ENCODE assay signal across 13 cellular contexts in the genomic region with DNA sequence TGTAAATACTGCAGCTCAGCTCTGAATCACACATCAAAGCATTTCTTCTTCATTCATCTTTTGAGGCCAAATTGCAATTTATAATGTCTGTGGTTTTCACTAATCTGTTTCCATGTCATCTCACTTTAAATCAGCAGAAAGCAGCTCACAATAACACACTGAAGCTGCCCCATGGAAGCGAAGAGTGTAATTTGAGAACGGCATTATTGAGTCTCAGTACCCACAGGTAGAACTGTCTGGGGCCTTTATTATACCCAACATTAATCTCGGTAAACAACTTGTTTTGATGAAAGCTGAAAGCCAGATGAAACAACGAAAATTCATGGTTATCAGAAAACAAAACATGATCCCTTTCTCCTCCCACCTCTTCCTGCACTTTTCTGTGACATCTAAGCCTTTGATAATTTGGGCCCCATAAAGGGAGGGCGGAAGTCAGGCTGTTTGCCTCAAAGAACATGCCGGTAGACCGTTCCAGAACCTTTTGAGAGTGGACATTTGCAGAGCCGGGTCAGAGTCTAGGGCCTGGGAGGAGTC.
DNase-seq lines count a peak whose midpoint lies in the region; ATAC-seq and TF ChIP-seq lines count a peak whose summit lies in the region.
"Had no signal": no experiment of that assay in that cellular context is flagged by ENCODE, and none has a peak within 500 bp of the region (broad histone marks: within the 10 kb centered on the region; RNA-seq: fewer than 3 reads in every experiment).

No MANE protein-coding gene starts in this region.

- no peak overlapping the region for H3K4me3 ChIP-seq in CD4-positive, alpha-beta memory T cell (ENCODE audit: low read length in 2 of 2)
- H3K4me3 ChIP-seq in GM23338: no peak overlapping the region
- H3K4me3 ChIP-seq in adrenal gland: no peak overlapping the region
- H3K4me3 ChIP-seq: SJSA1, stomach had no signal

- H3K4me1 ChIP-seq in CD4-positive, alpha-beta memory T cell (ENCODE audit: insufficient read depth, low read length): peaks cover 20% of the 10 kb centered on the region
- H3K4me1 ChIP-seq in GM23338 (ENCODE audit: insufficient read depth): peaks cover 53% of the 10 kb centered on the region
- no peaks in the 10 kb centered on the region for H3K4me1 ChIP-seq in foreskin keratinocyte
- H3K4me1 ChIP-seq in adrenal gland (replicated peaks in 1 of 2): peaks cover 8 to 39% of the 10 kb centered on the region in 2 donors
- H3K4me1 ChIP-seq: SJSA1 had no signal

- no peaks in the 10 kb centered on the region for H3F3A ChIP-seq in GM23338 (replicated peaks; ENCODE audit: low read depth)

- peaks cover 26 to 31% (median 26%) of the 10 kb centered on the region in 4 donors for H3K4me1 Mint-ChIP-seq in CD4-positive, alpha-beta memory T cell
- H3K4me1 Mint-ChIP-seq in GM23338: peaks cover 60% of the 10 kb centered on the region
- peaks cover 33% of the 10 kb centered on the region for H3K4me1 Mint-ChIP-seq in T-helper 17 cell

- H3K36me3 ChIP-seq in CD4-positive, alpha-beta memory T cell (ENCODE audit: insufficient read depth, low read length): no peaks in the 10 kb centered on the region
- no peaks in the 10 kb centered on the region for H3K36me3 ChIP-seq in GM23338 (ENCODE audit: insufficient read depth)
- no peaks in the 10 kb centered on the region for H3K36me3 ChIP-seq in adrenal gland (replicated peaks in 1 of 2)
- H3K36me3 ChIP-seq: SJSA1, stomach had no signal

- peak overlapping the region; percentile 39 to 72 (median 66) for H3K4me3 Mint-ChIP-seq in CD4-positive, alpha-beta memory T cell
- no peak overlapping the region for H3K4me3 Mint-ChIP-seq in GM23338
- H3K4me3 Mint-ChIP-seq in T-helper 17 cell: peak overlapping the region; percentile 74

- no peak overlapping the region for H3K27ac ChIP-seq in CD4-positive, alpha-beta memory T cell (ENCODE audit: low read depth, low read length)
- H3K27ac ChIP-seq in GM23338 (ENCODE audit: low read depth): no peak overlapping the region
- no peak overlapping the region for H3K27ac ChIP-seq in foreskin keratinocyte
- H3K27ac ChIP-seq in adrenal gland: peak overlapping the region in 2 of 5 donors; percentile 43 to 56
- H3K27ac ChIP-seq: SJSA1, stomach had no signal

- H4K20me1 ChIP-seq in GM23338 (replicated peaks; ENCODE audit: insufficient read depth): no peaks in the 10 kb centered on the region

- H2AFZ ChIP-seq in GM23338: peak overlapping the region; percentile 1; the same call in 1 of the 2 replicates

- 37 to 46% (median 42%) methylated on average over 8 of the region's 8 CpGs for WGBS in adrenal gland, 4 donors

- peak in 4 of 5 donors; percentile 25 to 30 (median 29) for DNase-seq in CD4-positive, alpha-beta memory T cell
- DNase-seq in GM23338 (ENCODE audit: low spot score) (no peak), T-helper 17 cell (no peak), iris pigment epithelial cell (ENCODE audit: low read depth) (peak; percentile 19), foreskin keratinocyte (no peak), adrenal gland (no peak), cerebellum (ENCODE audit: low spot score) (no peak)
- DNase-seq: HCEC 1CT; hippocampal formation; stimulated activated CD4-positive, alpha-beta T cell treated with anti-CD3 and anti-CD28 coated beads, Interleukin-15, amount 100 ng/mL, for 24 hours; stomach had no signal

- H3K9me3 Mint-ChIP-seq in CD4-positive, alpha-beta memory T cell: no peaks in the 10 kb centered on the region
- H3K9me3 Mint-ChIP-seq in GM23338: no peaks in the 10 kb centered on the region; the same call in 2 of the 3 replicates

- no peaks in the 10 kb centered on the region for H3K36me3 Mint-ChIP-seq in CD4-positive, alpha-beta memory T cell
- H3K36me3 Mint-ChIP-seq in GM23338 (ENCODE audit: low read depth): no peaks in the 10 kb centered on the region
- peaks cover 2% of the 10 kb centered on the region for H3K36me3 Mint-ChIP-seq in T-helper 17 cell (ENCODE audit: low read depth)

- peak overlapping the region; percentile 19 to 90 (median 55) for H3K27ac Mint-ChIP-seq in CD4-positive, alpha-beta memory T cell
- H3K27ac Mint-ChIP-seq in GM23338 (no peak overlapping the region; the same call in 1 of the 2 replicates), T-helper 17 cell (peak overlapping the region; percentile 39)

- H3K4me2 ChIP-seq in GM23338: 0 out of 2 replicates have a peak overlapping the region, but pooled peaks have one; percentile 16

- no peaks in the 10 kb centered on the region for H3K9me2 ChIP-seq in GM23338 (ENCODE audit: insufficient read depth)

- no peak for TF ChIP-seq CTCF in GM23338 (conservative IDR thresholded peaks at IDR 0.05; ENCODE audit: low read depth in 2 of 2)
- TF ChIP-seq CTCF in foreskin keratinocyte (conservative IDR thresholded peaks at IDR 0.05): no peak
- TF ChIP-seq CTCF in adrenal gland (IDR thresholded peaks at IDR 0.05): no peak

- POLR2A ChIA-PET in CD4-positive, alpha-beta memory T cell (lab: Charles Lee; ENCODE audit: partially characterized antibody): interaction anchor here (0.8 to 3.3 kb wide), 6 partner anchors 39 to 1558 kb away, joined by 3 to 23 read pairs (median 4); a partner anchor contains a TSS

- H3K27me3 Mint-ChIP-seq in CD4-positive, alpha-beta memory T cell: no peaks in the 10 kb centered on the region
- H3K27me3 Mint-ChIP-seq in GM23338 (ENCODE audit: insufficient read depth, low read depth, poor library complexity): peaks cover 9% of the 10 kb centered on the region
- H3K27me3 Mint-ChIP-seq in T-helper 17 cell: peaks cover 4% of the 10 kb centered on the region

- CTCF ChIA-PET in CD4-positive, alpha-beta memory T cell (lab: Charles Lee; ENCODE audit: partially characterized antibody): interaction anchor here (1.0 to 2.8 kb wide), 5 partner anchors 10 to 406 kb away, joined by 3 to 14 read pairs (median 4); a partner anchor contains a TSS

- no peaks in the 10 kb centered on the region for H3K27me3 ChIP-seq in CD4-positive, alpha-beta memory T cell (ENCODE audit: insufficient read depth, low read length)
- H3K27me3 ChIP-seq in GM23338 (ENCODE audit: insufficient read depth): no peaks in the 10 kb centered on the region
- no peaks in the 10 kb centered on the region for H3K27me3 ChIP-seq in foreskin keratinocyte
- no peaks in the 10 kb centered on the region for H3K27me3 ChIP-seq in adrenal gland
- H3K27me3 ChIP-seq: SJSA1, stomach had no signal

- ATAC-seq in GM23338 (peak; percentile 42), T-helper 17 cell (peak; percentile 67), foreskin keratinocyte (no peak), HG02763 (IDR thresholded peaks at IDR 0.05; ENCODE audit: unreplicated experiment) (no peak)

- TF ChIP-seq POLR2A in adrenal gland (IDR thresholded peaks at IDR 0.05): no peak

- no peaks in the 10 kb centered on the region for H3K9me3 ChIP-seq in CD4-positive, alpha-beta memory T cell (ENCODE audit: control insufficient read depth in 1 of 2, low read length in 2 of 2)
- no peaks in the 10 kb centered on the region for H3K9me3 ChIP-seq in T-helper 17 cell (ENCODE audit: control insufficient read depth, low read length, poor library complexity, severe bottlenecking)
- no peaks in the 10 kb centered on the region for H3K9me3 ChIP-seq in adrenal gland (replicated peaks in 1 of 3)
- H3K9me3 ChIP-seq: SJSA1, stomach had no signal

- H3K79me2 ChIP-seq in GM23338 (replicated peaks; ENCODE audit: insufficient read depth): no peaks in the 10 kb centered on the region

- intact Hi-C loops in CD4-positive, alpha-beta memory T cell (cut with micrococcal nuclease): loop anchor here (2.0 kb wide), 1 partner anchor 68 kb away; a partner anchor contains a TSS
- intact Hi-C loops in adrenal gland (cut with DNase I): no loop called here

TF ChIP-seq in GM23338, 12 proteins besides CTCF, POLR2A, EP300 and RAD21 (continues in another document):
- TF ChIP-seq NANOG (IDR thresholded peaks at IDR 0.05; ENCODE audit: borderline replicate concordance) (no peak), CREB1 (CRISPR knock-in tag; IDR thresholded peaks at IDR 0.05; ENCODE audit: low read depth) (no peak), ZNF331 (CRISPR knock-in tag; IDR thresholded peaks at IDR 0.05; ENCODE audit: low read depth) (no peak), STAT1 (IDR thresholded peaks at IDR 0.05; ENCODE audit: unreplicated experiment) (no peak), EZH2phosphoT487 (IDR thresholded peaks at IDR 0.05; ENCODE audit: unreplicated experiment) (no peak), EZH2 (IDR thresholded peaks at IDR 0.05; ENCODE audit: low read depth, unreplicated experiment) (no peak)
- TF ChIP-seq, protein P1, sequence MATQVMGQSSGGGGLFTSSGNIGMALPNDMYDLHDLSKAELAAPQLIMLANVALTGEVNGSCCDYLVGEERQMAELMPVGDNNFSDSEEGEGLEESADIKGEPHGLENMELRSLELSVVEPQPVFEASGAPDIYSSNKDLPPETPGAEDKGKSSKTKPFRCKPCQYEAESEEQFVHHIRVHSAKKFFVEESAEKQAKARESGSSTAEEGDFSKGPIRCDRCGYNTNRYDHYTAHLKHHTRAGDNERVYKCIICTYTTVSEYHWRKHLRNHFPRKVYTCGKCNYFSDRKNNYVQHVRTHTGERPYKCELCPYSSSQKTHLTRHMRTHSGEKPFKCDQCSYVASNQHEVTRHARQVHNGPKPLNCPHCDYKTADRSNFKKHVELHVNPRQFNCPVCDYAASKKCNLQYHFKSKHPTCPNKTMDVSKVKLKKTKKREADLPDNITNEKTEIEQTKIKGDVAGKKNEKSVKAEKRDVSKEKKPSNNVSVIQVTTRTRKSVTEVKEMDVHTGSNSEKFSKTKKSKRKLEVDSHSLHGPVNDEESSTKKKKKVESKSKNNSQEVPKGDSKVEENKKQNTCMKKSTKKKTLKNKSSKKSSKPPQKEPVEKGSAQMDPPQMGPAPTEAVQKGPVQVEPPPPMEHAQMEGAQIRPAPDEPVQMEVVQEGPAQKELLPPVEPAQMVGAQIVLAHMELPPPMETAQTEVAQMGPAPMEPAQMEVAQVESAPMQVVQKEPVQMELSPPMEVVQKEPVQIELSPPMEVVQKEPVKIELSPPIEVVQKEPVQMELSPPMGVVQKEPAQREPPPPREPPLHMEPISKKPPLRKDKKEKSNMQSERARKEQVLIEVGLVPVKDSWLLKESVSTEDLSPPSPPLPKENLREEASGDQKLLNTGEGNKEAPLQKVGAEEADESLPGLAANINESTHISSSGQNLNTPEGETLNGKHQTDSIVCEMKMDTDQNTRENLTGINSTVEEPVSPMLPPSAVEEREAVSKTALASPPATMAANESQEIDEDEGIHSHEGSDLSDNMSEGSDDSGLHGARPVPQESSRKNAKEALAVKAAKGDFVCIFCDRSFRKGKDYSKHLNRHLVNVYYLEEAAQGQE (IDR thresholded peaks at IDR 0.05; ENCODE audit: unreplicated experiment): no peak
- TF ChIP-seq, protein P2, sequence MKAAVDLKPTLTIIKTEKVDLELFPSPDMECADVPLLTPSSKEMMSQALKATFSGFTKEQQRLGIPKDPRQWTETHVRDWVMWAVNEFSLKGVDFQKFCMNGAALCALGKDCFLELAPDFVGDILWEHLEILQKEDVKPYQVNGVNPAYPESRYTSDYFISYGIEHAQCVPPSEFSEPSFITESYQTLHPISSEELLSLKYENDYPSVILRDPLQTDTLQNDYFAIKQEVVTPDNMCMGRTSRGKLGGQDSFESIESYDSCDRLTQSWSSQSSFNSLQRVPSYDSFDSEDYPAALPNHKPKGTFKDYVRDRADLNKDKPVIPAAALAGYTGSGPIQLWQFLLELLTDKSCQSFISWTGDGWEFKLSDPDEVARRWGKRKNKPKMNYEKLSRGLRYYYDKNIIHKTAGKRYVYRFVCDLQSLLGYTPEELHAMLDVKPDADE (IDR thresholded peaks at IDR 0.05): no peak

Comparison
In these comparisons a context has a peak if more than half of its experiments do, and no peak if none do; other contexts are left out.
1. DNase-seq: peak in CD4-positive, alpha-beta memory T cell (4 of 5) and iris pigment epithelial cell (single experiment); none in GM23338 (single experiment), T-helper 17 cell (0 of 3), foreskin keratinocyte (0 of 2), adrenal gland (0 of 7) and cerebellum (single experiment).
2. ATAC-seq: peak in GM23338 (single experiment) and T-helper 17 cell (single experiment); none in foreskin keratinocyte (single experiment) and HG02763 (single experiment).